8 cellular contexts compared by ENCODE assay signal in genomic region chr7:32631021-32631420, GRCh38.
"Had no signal": no experiment of that assay in that cellular context is flagged by ENCODE, and none has a peak within 500 bp of the region (broad histone marks: within the 10 kb centered on the region; RNA-seq: fewer than 3 reads in every experiment).

No MANE protein-coding gene starts in this region.

- DNase-seq: IMR-90, KBM-7, KG1 had no signal

- H3K36me3 Mint-ChIP-seq: IgD-negative memory B cell had no signal

- ATAC-seq: HepG2 had no signal

- H3K27ac ChIP-seq: HL-60, KMS-11 had no signal

- H3K4me2 ChIP-seq: KMS-11 had no signal

- H3K9ac ChIP-seq: KMS-11 had no signal

- FAIRE-seq: HepG2, HTR-8/SVneo had no signal
